27 cellular contexts compared by ENCODE assay signal in genomic region chr12:3634348-3634747, GRCh38.
"Had no signal": no experiment of that assay in that cellular context is flagged by ENCODE, and none has a peak within 500 bp of the region (broad histone marks: within the 10 kb centered on the region; RNA-seq: fewer than 3 reads in every experiment).

No MANE protein-coding gene starts in this region.

- H3K4me3 ChIP-seq: Peyer's patch, SJSA1 had no signal

- H3K27me3 Mint-ChIP-seq: activated B cell treated with CpG ODN at 0.5 μM for 24 hours; activated CD4-positive, alpha-beta T cell treated with anti-CD3 and anti-CD28 coated beads, Interleukin-2, amount 10 ng/mL, durations not matched to agents 24 days and 14 days; activated CD8-positive, alpha-beta memory T cell treated with anti-CD3 and anti-CD28 coated beads, Interleukin-2, amount 10 ng/mL, durations not matched to agents 7 days and 5 days; activated naive CD8-positive, alpha-beta T cell treated with anti-CD3 and anti-CD28 coated beads for 36 hours; activated T-cell treated with anti-CD3 and anti-CD28 coated beads, Interleukin-2, amount 50 U/mL, for 24 hours had no signal

- H3K9me3 ChIP-seq: Peyer's patch, SJSA1 had no signal

- H3K27ac Mint-ChIP-seq: activated B cell treated with CpG ODN at 0.5 μM for 24 hours; activated CD4-positive, alpha-beta T cell treated with anti-CD3 and anti-CD28 coated beads, Interleukin-2, amount 10 ng/mL, durations not matched to agents 24 days and 14 days; activated naive CD4-positive, alpha-beta T cell treated with anti-CD3 and anti-CD28 coated beads for 36 hours; activated naive CD8-positive, alpha-beta T cell treated with anti-CD3 and anti-CD28 coated beads for 36 hours; activated T-cell treated with anti-CD3 and anti-CD28 coated beads, Interleukin-2, amount 50 U/mL, for 24 hours; activated T-helper 1 cell treated with anti-CD3 and anti-CD28 coated beads, Interleukin-12 subunit alpha, Interleukin-12 subunit beta, Interleukin-2, Interleukin-4 antibody, amounts not matched to agents 30 ng/mL and 10 ng/mL and 1 ng/mL, durations not matched to agents 14 hours and 24 hours and 36 hours; T-helper 1 cell treated with Interleukin-12 subunit alpha and Interleukin-12 subunit beta and Interleukin-4 antibody, amounts not matched to agents 30 μg/mL and 1 μg/mL, for 36 hours had no signal

- H3K4me3 Mint-ChIP-seq: activated B cell treated with CpG ODN at 0.5 μM for 24 hours; activated CD4-positive, alpha-beta T cell treated with anti-CD3 and anti-CD28 coated beads, Interleukin-2, amount 10 ng/mL, durations not matched to agents 24 days and 14 days; activated CD8-positive, alpha-beta memory T cell treated with anti-CD3 and anti-CD28 coated beads, Interleukin-2, amount 10 ng/mL, durations not matched to agents 7 days and 5 days; activated naive CD4-positive, alpha-beta T cell treated with anti-CD3 and anti-CD28 coated beads for 36 hours; activated naive CD8-positive, alpha-beta T cell treated with anti-CD3 and anti-CD28 coated beads for 36 hours; activated T-cell treated with anti-CD3 and anti-CD28 coated beads, Interleukin-2, amount 50 U/mL, for 24 hours; activated T-helper 1 cell treated with anti-CD3 and anti-CD28 coated beads, Interleukin-12 subunit alpha, Interleukin-12 subunit beta, Interleukin-2, Interleukin-4 antibody, amounts not matched to agents 30 ng/mL and 10 ng/mL and 1 ng/mL, durations not matched to agents 14 hours and 24 hours and 36 hours; T-helper 1 cell treated with Interleukin-12 subunit alpha and Interleukin-12 subunit beta and Interleukin-4 antibody, amounts not matched to agents 30 μg/mL and 1 μg/mL, for 36 hours had no signal

- H3K27ac ChIP-seq: KMS-11, Peyer's patch, RWPE1, SJSA1 had no signal

- DNase-seq: activated B cell treated with CpG ODN at 0.5 μM for 24 hours; activated CD4-positive, alpha-beta T cell treated with anti-CD3 and anti-CD28 coated beads for 1 hour; activated CD4-positive, alpha-beta T cell treated with anti-CD3 and anti-CD28 coated beads, Interleukin-2, amount 10 ng/mL, durations not matched to agents 24 days and 14 days; activated CD4-positive, alpha-beta T cell treated with anti-CD3 and anti-CD28 coated beads, Interleukin-2, amount 50 U/mL, for 48 hours; activated CD8-positive, alpha-beta memory T cell treated with anti-CD3 and anti-CD28 coated beads, Interleukin-2, amount 10 ng/mL, durations not matched to agents 7 days and 5 days; activated gamma-delta T cell; activated naive CD4-positive, alpha-beta T cell treated with anti-CD3 and anti-CD28 coated beads for 36 hours; activated naive CD8-positive, alpha-beta T cell treated with anti-CD3 and anti-CD28 coated beads for 36 hours; activated T-cell treated with anti-CD3 and anti-CD28 coated beads, Interleukin-2, amount 50 U/mL, for 24 hours; NCI-H1092; NCI-H1417; NCI-H1930; NCI-H2171; NCI-H2227 treated with DMSO at 0.1 percent for 48 hours; NCI-H446 treated with DMSO at 0.1 percent for 48 hours; NCI-H524 treated with DMSO at 0.1 percent for 48 hours; NCI-H774; NK-92 treated with Interleukin-12 subunit alpha and Interleukin-12 subunit beta, amount 100 ng/mL, for 24 hours; Peyer's patch; Right ventricle myocardium superior; T-helper 9 cell had no signal

- H3K9ac ChIP-seq: KMS-11 had no signal

- H3K4me1 ChIP-seq: Peyer's patch, SJSA1 had no signal

- H3K27me3 ChIP-seq: Peyer's patch, SJSA1 had no signal

- H3K9me3 Mint-ChIP-seq: activated B cell treated with CpG ODN at 0.5 μM for 24 hours; activated CD4-positive, alpha-beta T cell treated with anti-CD3 and anti-CD28 coated beads, Interleukin-2, amount 10 ng/mL, durations not matched to agents 24 days and 14 days; activated naive CD4-positive, alpha-beta T cell treated with anti-CD3 and anti-CD28 coated beads for 36 hours; activated naive CD8-positive, alpha-beta T cell treated with anti-CD3 and anti-CD28 coated beads for 36 hours; activated T-cell treated with anti-CD3 and anti-CD28 coated beads, Interleukin-2, amount 50 U/mL, for 24 hours; activated T-helper 1 cell treated with anti-CD3 and anti-CD28 coated beads, Interleukin-12 subunit alpha, Interleukin-12 subunit beta, Interleukin-2, Interleukin-4 antibody, amounts not matched to agents 30 ng/mL and 10 ng/mL and 1 ng/mL, durations not matched to agents 14 hours and 24 hours and 36 hours; T-helper 1 cell treated with Interleukin-12 subunit alpha and Interleukin-12 subunit beta and Interleukin-4 antibody, amounts not matched to agents 30 μg/mL and 1 μg/mL, for 36 hours had no signal

- H3K4me1 Mint-ChIP-seq: activated B cell treated with CpG ODN at 0.5 μM for 24 hours had no signal

- ATAC-seq: activated CD8-positive, alpha-beta memory T cell treated with anti-CD3 and anti-CD28 coated beads, Interleukin-2, amount 10 ng/mL, durations not matched to agents 7 days and 5 days; SK-N-SH treated with all-trans-retinoic acid at 6 μM for 48 hours had no signal

- H3K36me3 ChIP-seq: SJSA1 had no signal

- H3K4me2 ChIP-seq: KMS-11 had no signal
